In genomic region chrX:71492086-71493065, GRCh38 we compare ENCODE assay signal across 8 cellular contexts. TPM values are rescaled to one million over a fixed set of nuclear protein-coding genes. Genes with fewer than 3 reads are reported as not detected.
DNase-seq lines count a peak whose midpoint lies in the region; ATAC-seq and TF ChIP-seq lines count a peak whose summit lies in the region.

No MANE protein-coding gene starts in this region.

- ATAC-seq in GM21423 (IDR thresholded peaks at IDR 0.05; ENCODE audit: unreplicated experiment) (peak; percentile 55), left lobe of liver (peak; percentile 84), HG03108 (IDR thresholded peaks at IDR 0.05; ENCODE audit: unreplicated experiment) (no peak)

- H3K9me3 ChIP-seq in BE2C, result no peaks in the 10 kb centered on the region

- H3K4me3 ChIP-seq in BE2C (ENCODE audit: low read depth, low read length) (peak overlapping the region; percentile 23), astrocyte of the cerebellum (ENCODE audit: low read depth, low read length) (peak overlapping the region; percentile 49)

- no peaks in the 10 kb centered on the region for H3K4me1 ChIP-seq in BE2C

- in situ Hi-C loops in astrocyte of the cerebellum (cut with HindIII; ENCODE audit: low sequenced_read_pairs), result no loop called here

- H3K36me3 ChIP-seq in BE2C, result no peaks in the 10 kb centered on the region

- TF ChIP-seq CTCF in BE2C (IDR thresholded peaks at IDR 0.05; ENCODE audit: low read depth, low read length), result no peak
- TF ChIP-seq CTCF in astrocyte of the cerebellum (IDR thresholded peaks at IDR 0.05; ENCODE audit: low read depth, low read length, missing control alignments), result no peak

- peak; percentile 4 for DNase-seq in BE2C
- DNase-seq in T follicular helper cell (ENCODE audit: low read depth), result peak; percentile 10
- DNase-seq in astrocyte of the cerebellum (ENCODE audit: low read depth), result peak; percentile 13
- peak; percentile 46 for DNase-seq in left lobe of liver (ENCODE audit: low spot score)
- peak; percentile 11 for DNase-seq in stimulated activated CD8-positive, alpha-beta memory T cell treated with anti-CD3 and anti-CD28 coated beads, Interleukin-12 subunit alpha, Interleukin-12 subunit beta, amount 100 ng/mL, for 24 hours (ENCODE audit: extremely low read depth)
- no peak for DNase-seq in SK-N-DZ (ENCODE audit: low spot score)

- H3K27me3 ChIP-seq in BE2C, result no peaks in the 10 kb centered on the region

RNA-seq across cellular contexts. Expression of gene OGT, which starts 40.5 kb away (rescaled TPM):
- polyA plus RNA-seq in BE2C (2012; ENCODE audit: insufficient read depth, insufficient read length, low read depth), result 48.4 TPM
- 39.5 TPM for total RNA-seq in left lobe of liver
- polyA plus RNA-seq in SK-N-DZ (2014; cell fraction: cytosol; rRNA removed), result 91.5 and 140 TPM in 2 replicates
- polyA plus RNA-seq in SK-N-DZ (2014; cell fraction: nucleus; rRNA removed), result 435 and 565 TPM in 2 replicates
